ENCODE assay signal across 28 cellular contexts in the genomic region with DNA sequence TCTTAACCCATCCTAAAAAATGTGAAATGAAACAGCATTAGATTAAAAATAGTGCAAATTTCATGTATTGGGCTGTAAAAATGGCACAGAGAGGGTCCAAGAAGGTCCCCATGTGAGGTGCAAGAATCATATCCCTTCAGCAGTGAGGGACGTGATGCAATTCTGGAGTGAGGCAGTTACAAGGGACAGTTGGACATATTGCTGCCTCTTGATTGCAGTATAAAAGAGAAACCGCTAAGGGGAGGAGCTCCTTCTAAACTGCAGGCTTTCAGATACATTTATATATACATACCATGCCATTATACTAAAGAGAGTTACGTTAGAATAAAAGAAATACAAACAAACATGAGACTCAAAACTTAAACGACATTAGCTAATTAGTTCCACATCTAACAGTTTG.
"Had no signal": no experiment of that assay in that cellular context is flagged by ENCODE, and none has a peak within 500 bp of the region (broad histone marks: within the 10 kb centered on the region; RNA-seq: fewer than 3 reads in every experiment).

No MANE protein-coding gene starts in this region.

- H3K36me3 Mint-ChIP-seq: immature natural killer cell; stimulated activated effector memory CD8-positive, alpha-beta T cell treated with anti-CD3 and anti-CD28 coated beads, Interleukin-12 subunit alpha, Interleukin-12 subunit beta, amount 100 ng/mL, for 72 hours; WTC11 had no signal

- DNase-seq: activated CD4-positive, alpha-beta memory T cell treated with anti-CD3 and anti-CD28 coated beads, Interleukin-2, amount 10 ng/mL, durations not matched to agents 7 days and 5 days; activated CD4-positive, alpha-beta T cell treated with anti-CD3 and anti-CD28 coated beads for 1 hour; activated CD4-positive, alpha-beta T cell treated with anti-CD3 and anti-CD28 coated beads, Interleukin-2, amount 10 ng/mL, durations not matched to agents 7 days and 5 days; activated gamma-delta T cell treated with Interleukin-2 at 50 U/mL for 16 hours; activated naive CD4-positive, alpha-beta T cell treated with anti-CD3 and anti-CD28 coated beads, Interleukin-2, amount 50 U/mL, for 16 hours; activated T-cell treated with anti-CD3 and anti-CD28 coated beads, Interleukin-2, amount 50 U/mL, for 4 hours; amygdala; central memory CD4-positive, alpha-beta T cell; foreskin keratinocyte; heart left ventricle; hypothalamus; immature natural killer cell; kidney glomerular epithelial cell; left ventricle myocardium inferior; right lobe of liver; stimulated activated CD4-positive, alpha-beta T cell treated with anti-CD3 and anti-CD28 coated beads, Interleukin-4, amount 100 ng/mL, for 1 hour; T1000; trophoblast cell had no signal

- H3K4me3 Mint-ChIP-seq: activated CD4-positive, alpha-beta memory T cell treated with anti-CD3 and anti-CD28 coated beads, Interleukin-2, amount 10 ng/mL, durations not matched to agents 7 days and 5 days; activated CD4-positive, alpha-beta T cell treated with anti-CD3 and anti-CD28 coated beads, Interleukin-2, amount 10 ng/mL, durations not matched to agents 7 days and 5 days; activated T-cell treated with anti-CD3 and anti-CD28 coated beads, Interleukin-2, amount 50 U/mL, for 4 hours; activated T-helper 17 cell treated with anti-CD3 and anti-CD28 coated beads, Interleukin-2, amount 50 U/mL, for 72 hours; immature natural killer cell; nephron; stimulated activated effector memory CD8-positive, alpha-beta T cell treated with anti-CD3 and anti-CD28 coated beads, Interleukin-12 subunit alpha, Interleukin-12 subunit beta, amount 100 ng/mL, for 72 hours; stimulated activated naive CD8-positive, alpha-beta T cell treated with anti-CD3 and anti-CD28 coated beads, Interleukin-15, Interleukin-2, amounts not matched to agents 100 ng/mL and 50 ng/mL, for 24 hours; WTC11 had no signal

- H3K27me3 Mint-ChIP-seq: activated CD4-positive, alpha-beta T cell treated with anti-CD3 and anti-CD28 coated beads, Interleukin-2, amount 10 ng/mL, durations not matched to agents 7 days and 5 days; activated T-helper 17 cell treated with anti-CD3 and anti-CD28 coated beads, Interleukin-2, amount 50 U/mL, for 72 hours; stimulated activated naive CD8-positive, alpha-beta T cell treated with anti-CD3 and anti-CD28 coated beads, Interleukin-15, Interleukin-2, amounts not matched to agents 100 ng/mL and 50 ng/mL, for 24 hours had no signal

- H3K4me1 ChIP-seq: breast epithelium, heart left ventricle, left ventricle myocardium inferior, right lobe of liver had no signal

- H3K9me3 ChIP-seq: breast epithelium, neutrophil, right lobe of liver, thoracic aorta had no signal

- H3K4me3 ChIP-seq: breast epithelium, heart left ventricle, left ventricle myocardium inferior, lung, right lobe of liver, thoracic aorta had no signal

- H3K36me3 ChIP-seq: breast epithelium, heart left ventricle, left ventricle myocardium inferior, neutrophil, right lobe of liver, thoracic aorta had no signal

- H3K9me3 Mint-ChIP-seq: activated CD4-positive, alpha-beta memory T cell treated with anti-CD3 and anti-CD28 coated beads, Interleukin-2, amount 10 ng/mL, durations not matched to agents 7 days and 5 days; activated CD4-positive, alpha-beta T cell treated with anti-CD3 and anti-CD28 coated beads, Interleukin-2, amount 10 ng/mL, durations not matched to agents 7 days and 5 days; activated T-cell treated with anti-CD3 and anti-CD28 coated beads, Interleukin-2, amount 50 U/mL, for 4 hours; activated T-helper 17 cell treated with anti-CD3 and anti-CD28 coated beads, Interleukin-2, amount 50 U/mL, for 72 hours; immature natural killer cell; nephron; stimulated activated effector memory CD8-positive, alpha-beta T cell treated with anti-CD3 and anti-CD28 coated beads, Interleukin-12 subunit alpha, Interleukin-12 subunit beta, amount 100 ng/mL, for 72 hours; stimulated activated naive CD8-positive, alpha-beta T cell treated with anti-CD3 and anti-CD28 coated beads, Interleukin-15, Interleukin-2, amounts not matched to agents 100 ng/mL and 50 ng/mL, for 24 hours; WTC11 had no signal

- H3K4me1 Mint-ChIP-seq: activated CD4-positive, alpha-beta memory T cell treated with anti-CD3 and anti-CD28 coated beads, Interleukin-2, amount 10 ng/mL, durations not matched to agents 7 days and 5 days; activated CD4-positive, alpha-beta T cell treated with anti-CD3 and anti-CD28 coated beads, Interleukin-2, amount 10 ng/mL, durations not matched to agents 7 days and 5 days; activated T-helper 17 cell treated with anti-CD3 and anti-CD28 coated beads, Interleukin-2, amount 50 U/mL, for 72 hours; immature natural killer cell; stimulated activated effector memory CD8-positive, alpha-beta T cell treated with anti-CD3 and anti-CD28 coated beads, Interleukin-12 subunit alpha, Interleukin-12 subunit beta, amount 100 ng/mL, for 72 hours had no signal

- ATAC-seq: activated T-cell treated with anti-CD3 and anti-CD28 coated beads, Interleukin-2, amount 50 U/mL, for 4 hours; activated T-helper 17 cell treated with anti-CD3 and anti-CD28 coated beads, Interleukin-2, amount 50 U/mL, for 72 hours; esophagus mucosa; foreskin keratinocyte; heart left ventricle; right lobe of liver; stimulated activated effector memory CD8-positive, alpha-beta T cell treated with anti-CD3 and anti-CD28 coated beads, Interleukin-12 subunit alpha, Interleukin-12 subunit beta, amount 100 ng/mL, for 72 hours; WTC11 had no signal

- H3K27me3 ChIP-seq: breast epithelium, foreskin keratinocyte, heart left ventricle, neutrophil, right lobe of liver had no signal

- H3K27ac ChIP-seq: breast epithelium, foreskin keratinocyte, heart left ventricle, left ventricle myocardium inferior, neutrophil, right lobe of liver, thoracic aorta had no signal

- H3K27ac Mint-ChIP-seq: activated CD4-positive, alpha-beta memory T cell treated with anti-CD3 and anti-CD28 coated beads, Interleukin-2, amount 10 ng/mL, durations not matched to agents 7 days and 5 days; activated CD4-positive, alpha-beta T cell treated with anti-CD3 and anti-CD28 coated beads, Interleukin-2, amount 10 ng/mL, durations not matched to agents 7 days and 5 days; activated T-helper 17 cell treated with anti-CD3 and anti-CD28 coated beads, Interleukin-2, amount 50 U/mL, for 72 hours; immature natural killer cell; nephron; stimulated activated effector memory CD8-positive, alpha-beta T cell treated with anti-CD3 and anti-CD28 coated beads, Interleukin-12 subunit alpha, Interleukin-12 subunit beta, amount 100 ng/mL, for 72 hours; stimulated activated naive CD8-positive, alpha-beta T cell treated with anti-CD3 and anti-CD28 coated beads, Interleukin-15, Interleukin-2, amounts not matched to agents 100 ng/mL and 50 ng/mL, for 24 hours; WTC11 had no signal
